Comparison of ENCODE assay signal across 18 cellular contexts in genomic region chr15:98524838-98525540, GRCh38.
DNase-seq lines count a peak whose midpoint lies in the region; ATAC-seq and TF ChIP-seq lines count a peak whose summit lies in the region.
"Had no signal": no experiment of that assay in that cellular context is flagged by ENCODE, and none has a peak within 500 bp of the region (broad histone marks: within the 10 kb centered on the region; RNA-seq: fewer than 3 reads in every experiment).

No MANE protein-coding gene starts in this region.

- H4K5ac ChIP-seq in mesendoderm (ENCODE audit: low read length) = no peak overlapping the region

- H3K18ac ChIP-seq in mesendoderm (ENCODE audit: low read length) = no peak overlapping the region

- H3K4me2 ChIP-seq in mesendoderm (ENCODE audit: low read length) = no peak overlapping the region
- H3K4me2 ChIP-seq: BLaER1 treated with 17β-estradiol and CSF1 and Interleukin-3, amounts not matched to agents 10 nM and 100 nM had no signal

- H3K79me1 ChIP-seq in mesendoderm (ENCODE audit: low read length) = no peaks in the 10 kb centered on the region

- H3K9me3 Mint-ChIP-seq in MCF 10A (ENCODE audit: unreplicated experiment) = no peaks in the 10 kb centered on the region
- no peaks in the 10 kb centered on the region for H3K9me3 Mint-ChIP-seq in T-cell

- H3K9me3 ChIP-seq in breast epithelium = no peaks in the 10 kb centered on the region
- H3K9me3 ChIP-seq: BLaER1 treated with 17β-estradiol and CSF1 and Interleukin-3, amounts not matched to agents 10 nM and 100 nM; Caco-2 had no signal

- peaks cover 21% of the 10 kb centered on the region for H3K27me3 Mint-ChIP-seq in MCF 10A (ENCODE audit: insufficient read depth, unreplicated experiment)
- peaks cover 12 to 15% of the 10 kb centered on the region in 2 donors for H3K27me3 Mint-ChIP-seq in T-cell

- H3K56ac ChIP-seq in mesendoderm (ENCODE audit: low read length) = peak overlapping the region; percentile 10

- BruUV-seq in MCF 10A (replicated peaks; lab: Mats Ljungman, UMichigan) = no TSS peak

- no peak overlapping the region for H3K4ac ChIP-seq in mesendoderm (ENCODE audit: low read depth, low read length)

- H3K4me3 Mint-ChIP-seq in MCF 10A (ENCODE audit: unreplicated experiment) (no peak overlapping the region), T-cell (no peak overlapping the region)

- H3K4me3 ChIP-seq in breast epithelium (no peak overlapping the region), mesendoderm (ENCODE audit: low read length) (no peak overlapping the region)
- H3K4me3 ChIP-seq: BLaER1 treated with 17β-estradiol and CSF1 and Interleukin-3, amounts not matched to agents 10 nM and 100 nM; GM12878 had no signal

- no peaks in the 10 kb centered on the region for H3K4me1 ChIP-seq in breast epithelium
- H3K4me1 ChIP-seq in mesendoderm (ENCODE audit: control insufficient read depth, low read depth, low read length) = no peaks in the 10 kb centered on the region
- H3K4me1 ChIP-seq: BLaER1 treated with 17β-estradiol and CSF1 and Interleukin-3, amounts not matched to agents 10 nM and 100 nM; Caco-2 had no signal

- H2AK5ac ChIP-seq in mesendoderm (ENCODE audit: low read length) = no peak overlapping the region

- TF ChIP-seq CTCF in breast epithelium (IDR thresholded peaks at IDR 0.05) = no peak
- TF ChIP-seq CTCF in MCF 10A (IDR thresholded peaks at IDR 0.05; ENCODE audit: unreplicated experiment) = no peak

- H3K23ac ChIP-seq in mesendoderm (ENCODE audit: low read length) = no peak overlapping the region

- no peak for ATAC-seq in esophagus mucosa
- ATAC-seq in T-cell (replicated peaks in 1 of 4) = no peak
- ATAC-seq: GM12878, HCT116 had no signal

- no peaks in the 10 kb centered on the region for H3K4me1 Mint-ChIP-seq in MCF 10A (ENCODE audit: insufficient read depth, unreplicated experiment)
- H3K4me1 Mint-ChIP-seq in T-cell = no peaks in the 10 kb centered on the region

- intact Hi-C loops in breast epithelium (cut with DNase I; ENCODE audit: low total_unique reads) (no loop called here), MCF 10A (cut with micrococcal nuclease) (no loop called here)

- no peaks in the 10 kb centered on the region for H3K79me2 ChIP-seq in mesendoderm (ENCODE audit: control insufficient read depth, insufficient read depth, low read length)

- TF ChIP-seq POLR2A in breast epithelium (IDR thresholded peaks at IDR 0.05) = no peak

- H3K27me3 ChIP-seq in breast epithelium = no peaks in the 10 kb centered on the region
- H3K27me3 ChIP-seq in mesendoderm (ENCODE audit: insufficient read depth, low read length, poor library complexity) = no peaks in the 10 kb centered on the region
- H3K27me3 ChIP-seq: BLaER1 treated with 17β-estradiol and CSF1 and Interleukin-3, amounts not matched to agents 10 nM and 100 nM had no signal

- CTCF ChIA-PET in MCF 10A (lab: Yijun Ruan, JAX) = interaction anchor here (0.7 to 0.8 kb wide), 3 partner anchors 43 to 97 kb away, joined by 3 to 4 read pairs (median 3); no protein-coding TSS in a partner anchor
- CTCF ChIA-PET in T-cell (lab: Charles Lee) = no interaction called here

- no peak overlapping the region for H3K27ac Mint-ChIP-seq in MCF 10A (ENCODE audit: low read depth, unreplicated experiment)
- H3K27ac Mint-ChIP-seq in T-cell = no peak overlapping the region

- H3K36me3 Mint-ChIP-seq in MCF 10A (ENCODE audit: insufficient read depth, unreplicated experiment) (no peaks in the 10 kb centered on the region), T-cell (no peaks in the 10 kb centered on the region)

- no peak overlapping the region for H2BK5ac ChIP-seq in mesendoderm (ENCODE audit: low read length)

- H4K8ac ChIP-seq in mesendoderm (ENCODE audit: low read depth, low read length) = no peak overlapping the region

- H3K36me3 ChIP-seq in breast epithelium (no peaks in the 10 kb centered on the region), mesendoderm (ENCODE audit: control insufficient read depth, insufficient read depth, low read length) (no peaks in the 10 kb centered on the region)
- H3K36me3 ChIP-seq: BLaER1 treated with 17β-estradiol and CSF1 and Interleukin-3, amounts not matched to agents 10 nM and 100 nM had no signal

- no peak overlapping the region for H3K9ac ChIP-seq in mesendoderm (ENCODE audit: low read length)
- H3K9ac ChIP-seq: BLaER1 treated with 17β-estradiol and CSF1 and Interleukin-3, amounts not matched to agents 10 nM and 100 nM had no signal

- POLR2A ChIA-PET in MCF 10A (lab: Yijun Ruan, JAX) = no interaction called here
- POLR2A ChIA-PET in T-cell (lab: Charles Lee) = no interaction called here

- H3K27ac ChIP-seq in breast epithelium (peak overlapping the region; percentile 55 to 58), mesendoderm (ENCODE audit: low read depth, low read length) (no peak overlapping the region)
- H3K27ac ChIP-seq: 22Rv1; BLaER1 treated with 17β-estradiol and CSF1 and Interleukin-3, amounts not matched to agents 10 nM and 100 nM had no signal

- H2BK15ac ChIP-seq in mesendoderm (replicated peaks; ENCODE audit: low read depth) = no peak overlapping the region

- WGBS in mesendoderm (ENCODE audit: extremely low coverage, insufficient coverage, low lambda C conversion rate) = no CpG with 5 or more reads among the region's 10 CpGs

- no peak for DNase-seq in breast epithelium (ENCODE audit: low spot score in 2 of 2)
- no peak for DNase-seq in MCF 10A (ENCODE audit: unreplicated experiment)
- DNase-seq in mesendoderm = no peak
- DNase-seq in retina = peak; percentile 36
- DNase-seq in SIG-M5 treated with dmso at 0.1 percent for 504 hours (lab: John Stamatoyannopoulos, UW; ENCODE audit: unreplicated experiment) = no peak
- DNase-seq in DMS53 (lab: John Stamatoyannopoulos, UW) = no peak
- DNase-seq in T-cell = no peak
- DNase-seq: Caco-2, DMS79, NCI-H146, NCI-H2081 treated with DMSO at 0.1 percent for 48 hours, NCI-H524, SIG-M5 had no signal

- no peak overlapping the region for H2BK120ac ChIP-seq in mesendoderm (ENCODE audit: low read depth, low read length)
